22 cellular contexts compared by ENCODE assay signal in genomic region chr10:89281606-89282395, GRCh38. TPM values are rescaled to one million over a fixed set of nuclear protein-coding genes. Genes with fewer than 3 reads are reported as not detected.
A peak's percentile ranks its signal among the peaks of the same experiment; 100 is the strongest.
DNase-seq lines count a peak whose midpoint lies in the region; ATAC-seq and TF ChIP-seq lines count a peak whose summit lies in the region.
"Had no signal": no experiment of that assay in that cellular context is flagged by ENCODE, and none has a peak within 500 bp of the region (broad histone marks: within the 10 kb centered on the region; RNA-seq: fewer than 3 reads in every experiment).

No MANE protein-coding gene starts in this region.

- BruUV-seq in PC-9 (replicated peaks; lab: Mats Ljungman, UMichigan), result no TSS peak

- POLR2A ChIA-PET in PC-9 (lab: Charles Lee; ENCODE audit: unreplicated experiment), result no interaction called here

- no peaks in the 10 kb centered on the region for H3K9me3 ChIP-seq in PC-9 (ENCODE audit: insufficient read depth, low read depth)
- H3K9me3 ChIP-seq: heart left ventricle had no signal

- peaks cover 26% of the 10 kb centered on the region for H3F3A ChIP-seq in PC-9 (ENCODE audit: insufficient read depth, low read depth)

- DNase-seq in AG10803 (ENCODE audit: low read depth) (peak; percentile 65), PC-9 (no peak), epithelial cell of prostate (ENCODE audit: low read depth, low spot score) (no peak)
- DNase-seq in activated CD8-positive, alpha-beta memory T cell treated with anti-CD3 and anti-CD28 coated beads for 24 hours, result no peak
- DNase-seq in activated naive CD4-positive, alpha-beta T cell treated with anti-CD3 and anti-CD28 coated beads, Interleukin-2, amount 50 U/mL, for 72 hours (ENCODE audit: low spot score in 2 of 2), result no peak
- DNase-seq: activated CD8-positive, alpha-beta T cell treated with anti-CD3 and anti-CD28 coated beads for 36 hours; activated T-cell treated with anti-CD3 and anti-CD28 coated beads, Interleukin-2, amount 50 U/mL, for 72 hours; CD4-positive, CD25-positive, alpha-beta regulatory T cell; DMS79; GOT3; heart left ventricle; NCI-H187 treated with DMSO at 0.1 percent for 48 hours; NCI-H510A; stimulated activated CD4-positive, alpha-beta T cell treated with anti-CD3 and anti-CD28 coated beads, Interleukin-12 subunit alpha, Interleukin-12 subunit beta, amount 100 ng/mL, for 4 hours; T-helper 1 cell had no signal

- H3K9me3 Mint-ChIP-seq in nephron, result no peaks in the 10 kb centered on the region
- H3K9me3 Mint-ChIP-seq in activated naive CD4-positive, alpha-beta T cell treated with anti-CD3 and anti-CD28 coated beads, Interleukin-2, amount 50 U/mL, for 72 hours, result no peaks in the 10 kb centered on the region
- H3K9me3 Mint-ChIP-seq: activated CD8-positive, alpha-beta T cell treated with anti-CD3 and anti-CD28 coated beads for 36 hours; activated T-cell treated with anti-CD3 and anti-CD28 coated beads, Interleukin-2, amount 50 U/mL, for 72 hours; CD4-positive, CD25-positive, alpha-beta regulatory T cell; IgD-negative memory B cell; natural killer cell treated with Interleukin-12 subunit alpha and Interleukin-12 subunit beta and Interleukin-15 and Interleukin-18, amount 100 ng/mL, for 72 hours had no signal

- H2AFZ ChIP-seq in PC-9, result no peak overlapping the region

- peaks cover 75% of the 10 kb centered on the region for H3K4me1 ChIP-seq in PC-9 (replicated peaks; ENCODE audit: insufficient read depth)

- H3K4me2 ChIP-seq in PC-9, result no peak overlapping the region

- H3K4me3 Mint-ChIP-seq in nephron, result no peak overlapping the region
- H3K4me3 Mint-ChIP-seq: activated CD8-positive, alpha-beta T cell treated with anti-CD3 and anti-CD28 coated beads for 36 hours; activated naive CD8-positive, alpha-beta T cell; activated T-cell treated with anti-CD3 and anti-CD28 coated beads, Interleukin-2, amount 50 U/mL, for 72 hours; CD4-positive, CD25-positive, alpha-beta regulatory T cell; IgD-negative memory B cell; natural killer cell treated with Interleukin-12 subunit alpha and Interleukin-12 subunit beta and Interleukin-15 and Interleukin-18, amount 100 ng/mL, for 72 hours had no signal

- H3K27me3 ChIP-seq in PC-9 (ENCODE audit: insufficient read depth, low read depth), result no peaks in the 10 kb centered on the region
- H3K27me3 ChIP-seq: heart left ventricle had no signal

- H3K4me3 ChIP-seq in AG10803 (ENCODE audit: low read length) (no peak overlapping the region), PC-9 (no peak overlapping the region)
- H3K4me3 ChIP-seq: heart left ventricle, lung had no signal

- CTCF ChIA-PET in PC-9 (lab: Charles Lee), result no interaction called here

- no peaks in the 10 kb centered on the region for H3K27me3 Mint-ChIP-seq in nephron (ENCODE audit: low read depth)
- H3K27me3 Mint-ChIP-seq: IgD-negative memory B cell had no signal

- peaks cover 54% of the 10 kb centered on the region for H3K4me1 Mint-ChIP-seq in nephron
- H3K4me1 Mint-ChIP-seq: CD4-positive, CD25-positive, alpha-beta regulatory T cell had no signal

- H3K27ac ChIP-seq in PC-9 (0 out of 2 replicates have a peak overlapping the region, but pooled peaks have one; percentile 9), epithelial cell of prostate (peak overlapping the region; percentile 73)

- ATAC-seq in HG03520 (IDR thresholded peaks at IDR 0.05; ENCODE audit: unreplicated experiment) (no peak), HG02610 (IDR thresholded peaks at IDR 0.05; ENCODE audit: unreplicated experiment) (no peak)
- no peak for ATAC-seq in activated naive CD4-positive, alpha-beta T cell treated with anti-CD3 and anti-CD28 coated beads, Interleukin-2, amount 50 U/mL, for 72 hours
- ATAC-seq: activated CD8-positive, alpha-beta T cell treated with anti-CD3 and anti-CD28 coated beads for 36 hours; activated T-cell treated with anti-CD3 and anti-CD28 coated beads, Interleukin-2, amount 50 U/mL, for 72 hours; heart left ventricle; natural killer cell treated with Interleukin-12 subunit alpha and Interleukin-12 subunit beta and Interleukin-15 and Interleukin-18, amount 100 ng/mL, for 72 hours had no signal

- TF ChIP-seq CTCF in AG10803 (conservative IDR thresholded peaks at IDR 0.05; ENCODE audit: low read length) (no peak), PC-9 (conservative IDR thresholded peaks at IDR 0.05) (no peak), nephron (IDR thresholded peaks at IDR 0.05; ENCODE audit: unreplicated experiment in 3 of 3) (no peak)

- no peaks in the 10 kb centered on the region for H3K36me3 ChIP-seq in PC-9 (ENCODE audit: low read depth)
- H3K36me3 ChIP-seq: heart left ventricle had no signal

- no peaks in the 10 kb centered on the region for H3K36me3 Mint-ChIP-seq in nephron (ENCODE audit: low read depth)
- H3K36me3 Mint-ChIP-seq in activated naive CD4-positive, alpha-beta T cell treated with anti-CD3 and anti-CD28 coated beads, Interleukin-2, amount 50 U/mL, for 72 hours, result no peaks in the 10 kb centered on the region
- H3K36me3 Mint-ChIP-seq: activated naive CD8-positive, alpha-beta T cell; CD4-positive, CD25-positive, alpha-beta regulatory T cell; natural killer cell treated with Interleukin-12 subunit alpha and Interleukin-12 subunit beta and Interleukin-15 and Interleukin-18, amount 100 ng/mL, for 72 hours had no signal

- H3K9me2 ChIP-seq in PC-9 (ENCODE audit: insufficient read depth), result no peaks in the 10 kb centered on the region

- no peaks in the 10 kb centered on the region for H4K20me1 ChIP-seq in PC-9 (ENCODE audit: insufficient read depth)

- no peaks in the 10 kb centered on the region for H3K79me2 ChIP-seq in PC-9 (ENCODE audit: low read depth)

- peak overlapping the region; percentile 61 to 67 (median 64) for H3K27ac Mint-ChIP-seq in nephron
- no peak overlapping the region for H3K27ac Mint-ChIP-seq in activated naive CD4-positive, alpha-beta T cell treated with anti-CD3 and anti-CD28 coated beads, Interleukin-2, amount 50 U/mL, for 72 hours
- H3K27ac Mint-ChIP-seq: activated CD8-positive, alpha-beta T cell treated with anti-CD3 and anti-CD28 coated beads for 36 hours; activated naive CD8-positive, alpha-beta T cell; activated T-cell treated with anti-CD3 and anti-CD28 coated beads, Interleukin-2, amount 50 U/mL, for 72 hours; CD4-positive, CD25-positive, alpha-beta regulatory T cell; IgD-negative memory B cell; natural killer cell treated with Interleukin-12 subunit alpha and Interleukin-12 subunit beta and Interleukin-15 and Interleukin-18, amount 100 ng/mL, for 72 hours had no signal

- intact Hi-C loops in PC-9 (cut with micrococcal nuclease; ENCODE audit: unreplicated experiment), result no loop called here

RNA-seq across cellular contexts. Expression of gene IFIT2, which starts 20.0 kb away (rescaled TPM):
- total RNA-seq in PC-9 (2021), result 3.6 and 4.4 TPM in 2 replicates
- 10 to 100 TPM in 1 of 2 donors, 1 to 10 TPM in 1; 4.9 to 28.0 TPM for total RNA-seq in activated naive CD4-positive, alpha-beta T cell treated with anti-CD3 and anti-CD28 coated beads, Interleukin-2, amount 50 U/mL, for 72 hours

RNA-seq across cellular contexts. Expression of gene LIPA, which starts 30.2 kb away (rescaled TPM):
- total RNA-seq in PC-9 (2021), result 32.4 and 45.2 TPM in 2 replicates
- total RNA-seq in activated naive CD4-positive, alpha-beta T cell treated with anti-CD3 and anti-CD28 coated beads, Interleukin-2, amount 50 U/mL, for 72 hours, result 10 to 100 TPM; 19.4 to 24.1 TPM

RNA-seq across cellular contexts. Expression of gene IFIT3, which starts 46.0 kb away (rescaled TPM):
- 6.2 and 7.2 TPM in 2 replicates for total RNA-seq in PC-9 (2021)
- total RNA-seq in activated naive CD4-positive, alpha-beta T cell treated with anti-CD3 and anti-CD28 coated beads, Interleukin-2, amount 50 U/mL, for 72 hours, result 10 to 100 TPM in 1 of 2 donors, 1 to 10 TPM in 1; 2.6 to 12.6 TPM

Comparison
In these comparisons a context has a peak if more than half of its experiments do, and no peak if none do; other contexts are left out.
1. H3K27ac Mint-ChIP-seq: peak in nephron (3 of 3); none in activated naive CD4-positive, alpha-beta T cell treated with anti-CD3 and anti-CD28 coated beads, Interleukin-2, amount 50 U/mL, for 72 hours (0 of 2).